ENCODE assay signal across 21 cellular contexts in genomic region chr7:108193593-108194498, GRCh38.
DNase-seq lines count a peak whose midpoint lies in the region; ATAC-seq, FAIRE-seq and TF ChIP-seq lines count a peak whose summit lies in the region.
"Had no signal": no experiment of that assay in that cellular context is flagged by ENCODE, and none has a peak within 500 bp of the region (broad histone marks: within the 10 kb centered on the region; RNA-seq: fewer than 3 reads in every experiment).

No MANE protein-coding gene starts in this region.

- peaks cover 20% of the 10 kb centered on the region for H3K36me3 Mint-ChIP-seq in neural progenitor cell
- H3K36me3 Mint-ChIP-seq: immature natural killer cell had no signal

- TF ChIP-seq POLR2A in K562 (conservative IDR thresholded peaks at IDR 0.05) = no peak

- no peaks in the 10 kb centered on the region for H3K27me3 Mint-ChIP-seq in neural progenitor cell (ENCODE audit: insufficient read depth, low read depth)
- H3K27me3 Mint-ChIP-seq: CD4-positive, alpha-beta T cell had no signal

- no peak overlapping the region for H3K27ac ChIP-seq in K562 (ENCODE audit: extremely low read depth, low read depth, low read length)
- no peak overlapping the region for H3K27ac ChIP-seq in hepatocyte
- no peak overlapping the region for H3K27ac ChIP-seq in neural progenitor cell
- H3K27ac ChIP-seq: ovary had no signal

- H3K27ac Mint-ChIP-seq in neural progenitor cell = no peak overlapping the region
- H3K27ac Mint-ChIP-seq: CD4-positive, alpha-beta T cell; immature natural killer cell had no signal

- in situ Hi-C loops in K562 (cut with MboI) = no loop called here

- H3K9me3 Mint-ChIP-seq in neural progenitor cell = peaks cover 3% of the 10 kb centered on the region
- H3K9me3 Mint-ChIP-seq: CD4-positive, alpha-beta T cell had no signal

- CTCF ChIA-PET in K562 (lab: Yijun Ruan, JAX; ENCODE audit: low intra/inter-chr PET ratio) = no interaction called here

- POLR2A ChIA-PET in K562 (lab: Yijun Ruan, JAX) = interaction anchor here (0.9 kb wide), 1 partner anchor 10 kb away, joined by 3 read pairs; no protein-coding TSS in a partner anchor

- H3K4me3 ChIP-seq in K562 = no peak overlapping the region
- no peak overlapping the region for H3K4me3 ChIP-seq in hepatocyte
- no peak overlapping the region for H3K4me3 ChIP-seq in neural progenitor cell
- H3K4me3 ChIP-seq: lung, ovary had no signal

- H3K9ac ChIP-seq in K562 (ENCODE audit: insufficient read depth in 1 of 2, low read depth in 2 of 2, low read length in 2 of 2) = no peak overlapping the region
- no peak overlapping the region for H3K9ac ChIP-seq in neural progenitor cell

- H3K79me2 ChIP-seq in K562 (ENCODE audit: control insufficient read depth, insufficient read depth, low read length) (no peaks in the 10 kb centered on the region), hepatocyte (no peaks in the 10 kb centered on the region), neural progenitor cell (ENCODE audit: low read depth) (no peaks in the 10 kb centered on the region)

- DNase-seq in COLO668 (lab: John Stamatoyannopoulos, UW; ENCODE audit: unreplicated experiment) (peak; percentile 44), NCI-H1092 (lab: John Stamatoyannopoulos, UW) (peak; percentile 30), NCI-H2196 treated with DMSO at 0.1 percent for 48 hours (lab: John Stamatoyannopoulos, UW; ENCODE audit: unreplicated experiment) (peak; percentile 65), K562 (ENCODE audit: extremely low read depth in 1 of 4, low spot score in 3 of 4) (peak in 1 of 4 experiments; percentile 33), hepatocyte (ENCODE audit: low spot score) (no peak), neural progenitor cell (ENCODE audit: low spot score) (no peak), 8988T (no peak)
- DNase-seq: activated CD4-positive, alpha-beta T cell treated with anti-CD3 and anti-CD28 coated beads for 1 hour; activated gamma-delta T cell; CD4-positive, alpha-beta T cell; central memory CD4-positive, alpha-beta T cell; GOT3; head of caudate nucleus; immature natural killer cell; ovary; small intestine; stimulated activated CD4-positive, alpha-beta T cell treated with anti-CD3 and anti-CD28 coated beads, Interleukin-4, amount 100 ng/mL, for 24 hours; T1000 had no signal

- H3K4me3 Mint-ChIP-seq in neural progenitor cell = no peak overlapping the region
- H3K4me3 Mint-ChIP-seq: CD4-positive, alpha-beta T cell; immature natural killer cell had no signal

- H3F3A ChIP-seq in neural progenitor cell (ENCODE audit: low read depth) = no peaks in the 10 kb centered on the region

- WGBS in K562 (ENCODE audit: insufficient coverage, low coverage, missing lambda C conversion rate) = 12% methylated on average over 9 of the region's 9 CpGs
- WGBS in hepatocyte (ENCODE audit: low lambda C conversion rate, missing lambda C conversion rate) = 68% methylated on average over 9 of the region's 9 CpGs

- H3K9me3 ChIP-seq in K562 (replicated peaks; ENCODE audit: control insufficient read depth, insufficient read depth, low read depth, low read length) (no peaks in the 10 kb centered on the region), hepatocyte (ENCODE audit: low read depth) (no peaks in the 10 kb centered on the region), neural progenitor cell (ENCODE audit: low read depth) (no peaks in the 10 kb centered on the region)
- H3K9me3 ChIP-seq: ovary had no signal

- H3K4me1 ChIP-seq in K562 (replicated peaks in 1 of 2; ENCODE audit: control insufficient read depth in 2 of 2, insufficient read depth in 2 of 2, low read length in 2 of 2) (peaks cover 0 to 8% of the 10 kb centered on the region in 2 experiments; a peak in 3 of 5 replicates), hepatocyte (ENCODE audit: insufficient read depth) (no peaks in the 10 kb centered on the region), neural progenitor cell (peaks cover 8% of the 10 kb centered on the region)

- no peak for TF ChIP-seq EP300 in K562 (IDR thresholded peaks at IDR 0.05; ENCODE audit: low read length)

- no peak for TF ChIP-seq RAD21 in K562 (CRISPR knock-in tag; conservative IDR thresholded peaks at IDR 0.05 in 1 of 2, IDR thresholded peaks at IDR 0.05 in 1 of 2)

- H3K9me2 ChIP-seq in hepatocyte (replicated peaks; ENCODE audit: insufficient read depth) = no peaks in the 10 kb centered on the region

- TF ChIP-seq CTCF in K562 (IDR thresholded peaks at IDR 0.05 in 2 of 3, conservative IDR thresholded peaks at IDR 0.05 in 1 of 3; ENCODE audit: insufficient read depth in 2 of 3, low read depth in 1 of 3, low read length in 3 of 3) = no peak
- no peak for TF ChIP-seq CTCF in hepatocyte (IDR thresholded peaks at IDR 0.05; ENCODE audit: poor library complexity)
- TF ChIP-seq CTCF in neural progenitor cell (IDR thresholded peaks at IDR 0.05) = no peak

- no peaks in the 10 kb centered on the region for H3K9me1 ChIP-seq in K562 (ENCODE audit: control insufficient read depth, insufficient read depth, low read length)

- no peaks in the 10 kb centered on the region for H3K27me3 ChIP-seq in K562 (ENCODE audit: control insufficient read depth in 2 of 2, insufficient read depth in 2 of 2, low read length in 2 of 2)
- H3K27me3 ChIP-seq in hepatocyte = no peaks in the 10 kb centered on the region
- H3K27me3 ChIP-seq in neural progenitor cell = no peaks in the 10 kb centered on the region
- H3K27me3 ChIP-seq: ovary had no signal

- H3K36me3 ChIP-seq in K562 (ENCODE audit: control insufficient read depth, insufficient read depth, low read length) (no peaks in the 10 kb centered on the region), hepatocyte (replicated peaks; ENCODE audit: insufficient read depth, low read depth) (no peaks in the 10 kb centered on the region), neural progenitor cell (peaks cover 9% of the 10 kb centered on the region)
- H3K36me3 ChIP-seq: ovary had no signal

- H4K20me1 ChIP-seq in K562 (replicated peaks; ENCODE audit: control insufficient read depth, insufficient read depth, low read length) (no peaks in the 10 kb centered on the region), hepatocyte (ENCODE audit: insufficient read depth, poor library complexity, severe bottlenecking) (no peaks in the 10 kb centered on the region), neural progenitor cell (ENCODE audit: low read depth) (no peaks in the 10 kb centered on the region)

- intact Hi-C loops in K562 (cut with micrococcal nuclease) = no loop called here

- H3K4me2 ChIP-seq in K562 (ENCODE audit: insufficient read depth, low read length) (peak overlapping the region; percentile 22; the same call in 1 of the 2 replicates), hepatocyte (no peak overlapping the region), neural progenitor cell (no peak overlapping the region)

- ATAC-seq in K562 (peak; percentile 65), HG03378 (IDR thresholded peaks at IDR 0.05; ENCODE audit: unreplicated experiment) (no peak)
- ATAC-seq: SK-N-SH treated with all-trans-retinoic acid at 6 μM for 48 hours had no signal

- H2AFZ ChIP-seq in K562 (ENCODE audit: low read depth, low read length) = peak overlapping the region; percentile 79
- H2AFZ ChIP-seq in hepatocyte = no peak overlapping the region
- no peak overlapping the region for H2AFZ ChIP-seq in neural progenitor cell (replicated peaks)

- no peaks in the 10 kb centered on the region for H3K4me1 Mint-ChIP-seq in neural progenitor cell
- H3K4me1 Mint-ChIP-seq: immature natural killer cell had no signal

- BruUV-seq in K562 (replicated peaks; lab: Mats Ljungman, UMichigan) = no TSS peak

- FAIRE-seq in K562 (lab: Jason Lieb, UNC) = no peak
- FAIRE-seq: small intestine had no signal

TF ChIP-seq in K562, 482 proteins besides CTCF, POLR2A, EP300 and RAD21 (continues in another document):
- TF ChIP-seq CEBPB (tag; IDR thresholded peaks at IDR 0.05) = peak; percentile 26; the same call in 1 of the 2 replicates
- peak; percentile 79 for TF ChIP-seq MAFF (IDR thresholded peaks at IDR 0.05; ENCODE audit: low read length)
- TF ChIP-seq PRDM10 (IDR thresholded peaks at IDR 0.05; ENCODE audit: partially characterized antibody) = peak; percentile 44
- peak; percentile 42; the same call in 1 of the 2 replicates for TF ChIP-seq NFE2L1 (tag; IDR thresholded peaks at IDR 0.05; ENCODE audit: borderline replicate concordance, low read depth)
- TF ChIP-seq MAFG (tag; conservative IDR thresholded peaks at IDR 0.05) = peak; percentile 95
- TF ChIP-seq MTA1 (IDR thresholded peaks at IDR 0.05; ENCODE audit: borderline replicate concordance) = no peak
- TF ChIP-seq TEAD2 (tag; IDR thresholded peaks at IDR 0.05) = peak; percentile 31; the same call in 1 of the 2 replicates
- TF ChIP-seq C11orf30 (IDR thresholded peaks at IDR 0.05; ENCODE audit: low read depth) = peak; percentile 93
- TF ChIP-seq NFE2 (IDR thresholded peaks at IDR 0.05; ENCODE audit: low read depth) = peak; percentile 60; the same call in 1 of the 2 replicates

Comparison
In these comparisons a context has a peak if more than half of its experiments do, and no peak if none do; other contexts are left out.
1. DNase-seq: peak in COLO668 (single experiment), NCI-H1092 (single experiment) and NCI-H2196 treated with DMSO at 0.1 percent for 48 hours (single experiment); none in hepatocyte (single experiment), neural progenitor cell (single experiment) and 8988T (single experiment).